8 cellular contexts compared by ENCODE assay signal in genomic region chr18:63320690-63321265, GRCh38. TPM values are rescaled to one million over a fixed set of nuclear protein-coding genes. Genes with fewer than 3 reads are reported as not detected.
DNase-seq lines count a peak whose midpoint lies in the region; ATAC-seq and TF ChIP-seq lines count a peak whose summit lies in the region.

No MANE protein-coding gene starts in this region.

- H3K36me3 Mint-ChIP-seq in activated T-helper 1 cell treated with anti-CD3 and anti-CD28 coated beads, Interleukin-12 subunit alpha, Interleukin-12 subunit beta, Interleukin-2, Interleukin-4 antibody, amounts not matched to agents 30 ng/mL and 10 ng/mL and 1 ng/mL, durations not matched to agents 14 hours and 24 hours and 36 hours (ENCODE audit: low read depth), result peaks cover 22% of the 10 kb centered on the region

- peak overlapping the region; percentile 94 for H3K27ac Mint-ChIP-seq in activated T-helper 1 cell treated with anti-CD3 and anti-CD28 coated beads, Interleukin-12 subunit alpha, Interleukin-12 subunit beta, Interleukin-2, Interleukin-4 antibody, amounts not matched to agents 30 ng/mL and 10 ng/mL and 1 ng/mL, durations not matched to agents 14 hours and 24 hours and 36 hours

- TF ChIP-seq CTCF in fibroblast of pulmonary artery (IDR thresholded peaks at IDR 0.05; ENCODE audit: low read length, missing control alignments) (no peak), omental fat pad (IDR thresholded peaks at IDR 0.05) (no peak)

- H3K4me3 ChIP-seq in fibroblast of pulmonary artery (replicated peaks; ENCODE audit: low read depth, low read length), result peak overlapping the region; percentile 74

- H3K4me1 Mint-ChIP-seq in activated T-helper 1 cell treated with anti-CD3 and anti-CD28 coated beads, Interleukin-12 subunit alpha, Interleukin-12 subunit beta, Interleukin-2, Interleukin-4 antibody, amounts not matched to agents 30 ng/mL and 10 ng/mL and 1 ng/mL, durations not matched to agents 14 hours and 24 hours and 36 hours (ENCODE audit: low read depth), result peaks cover 36% of the 10 kb centered on the region

- H3K4me3 Mint-ChIP-seq in activated T-helper 1 cell treated with anti-CD3 and anti-CD28 coated beads, Interleukin-12 subunit alpha, Interleukin-12 subunit beta, Interleukin-2, Interleukin-4 antibody, amounts not matched to agents 30 ng/mL and 10 ng/mL and 1 ng/mL, durations not matched to agents 14 hours and 24 hours and 36 hours, result peak overlapping the region; percentile 90

- no peaks in the 10 kb centered on the region for H3K27me3 Mint-ChIP-seq in activated T-helper 1 cell treated with anti-CD3 and anti-CD28 coated beads, Interleukin-12 subunit alpha, Interleukin-12 subunit beta, Interleukin-2, Interleukin-4 antibody, amounts not matched to agents 30 ng/mL and 10 ng/mL and 1 ng/mL, durations not matched to agents 14 hours and 24 hours and 36 hours (ENCODE audit: insufficient read depth)

- peak; percentile 14 for ATAC-seq in HG02642 (IDR thresholded peaks at IDR 0.05; ENCODE audit: poor library complexity, unreplicated experiment)
- ATAC-seq in omental fat pad (ENCODE audit: low FRiP score), result peak; percentile 16
- no peak for ATAC-seq in GM18517 (IDR thresholded peaks at IDR 0.05; ENCODE audit: unreplicated experiment)

- H3K9me3 Mint-ChIP-seq in activated T-helper 1 cell treated with anti-CD3 and anti-CD28 coated beads, Interleukin-12 subunit alpha, Interleukin-12 subunit beta, Interleukin-2, Interleukin-4 antibody, amounts not matched to agents 30 ng/mL and 10 ng/mL and 1 ng/mL, durations not matched to agents 14 hours and 24 hours and 36 hours, result no peaks in the 10 kb centered on the region

- DNase-seq in GF-D8 (lab: John Stamatoyannopoulos, UW) (peak; percentile 55), NCI-H526 treated with DMSO at 0.1 percent for 48 hours (lab: John Stamatoyannopoulos, UW) (peak; percentile 73), fibroblast of pulmonary artery (ENCODE audit: low read depth) (no peak), omental fat pad (ENCODE audit: low spot score) (no peak), mesenteric fat pad (ENCODE audit: low spot score) (no peak)
- DNase-seq in activated T-helper 1 cell treated with anti-CD3 and anti-CD28 coated beads, Interleukin-12 subunit alpha, Interleukin-12 subunit beta, Interleukin-2, Interleukin-4 antibody, amounts not matched to agents 30 ng/mL and 10 ng/mL and 1 ng/mL, durations not matched to agents 14 hours and 24 hours and 36 hours (ENCODE audit: low spot score), result no peak

- intact Hi-C loops in activated T-helper 1 cell treated with anti-CD3 and anti-CD28 coated beads, Interleukin-12 subunit alpha, Interleukin-12 subunit beta, Interleukin-2, Interleukin-4 antibody, amounts not matched to agents 30 ng/mL and 10 ng/mL and 1 ng/mL, durations not matched to agents 14 hours and 24 hours and 36 hours (cut with micrococcal nuclease), result loop anchor here (1.0 to 5.0 kb wide), 5 partner anchors 47 to 603 kb away; partner anchors contain the start of genes KDSR, PHLPP1 and VPS4B

RNA-seq across cellular contexts. Expression of gene BCL2, which starts 1.2 kb away (rescaled TPM):
- total RNA-seq in activated T-helper 1 cell treated with anti-CD3 and anti-CD28 coated beads, Interleukin-12 subunit alpha, Interleukin-12 subunit beta, Interleukin-2, Interleukin-4 antibody, amounts not matched to agents 30 ng/mL and 10 ng/mL and 1 ng/mL, durations not matched to agents 14 hours and 24 hours and 36 hours, result 95.9 and 97.1 TPM in 2 replicates
- 10 to 100 TPM; 18.4 to 84.5 (median 30.2) TPM for total RNA-seq in omental fat pad
- 58.7 TPM for total RNA-seq in mesenteric fat pad

RNA-seq across cellular contexts. Expression of gene KDSR, which starts 46.2 kb away (rescaled TPM):
- total RNA-seq in activated T-helper 1 cell treated with anti-CD3 and anti-CD28 coated beads, Interleukin-12 subunit alpha, Interleukin-12 subunit beta, Interleukin-2, Interleukin-4 antibody, amounts not matched to agents 30 ng/mL and 10 ng/mL and 1 ng/mL, durations not matched to agents 14 hours and 24 hours and 36 hours, result 72.2 and 83.5 TPM in 2 replicates
- total RNA-seq in omental fat pad (10 to 100 TPM; 32.3 to 56.7 (median 42.6) TPM), mesenteric fat pad (55.6 TPM)

Comparison
In these comparisons a context has a peak if more than half of its experiments do, and no peak if none do; other contexts are left out.
1. DNase-seq: peak in GF-D8 (single experiment) and NCI-H526 treated with DMSO at 0.1 percent for 48 hours (single experiment); none in activated T-helper 1 cell treated with anti-CD3 and anti-CD28 coated beads, Interleukin-12 subunit alpha, Interleukin-12 subunit beta, Interleukin-2, Interleukin-4 antibody, amounts not matched to agents 30 ng/mL and 10 ng/mL and 1 ng/mL, durations not matched to agents 14 hours and 24 hours and 36 hours (single experiment), fibroblast of pulmonary artery (single experiment), omental fat pad (single experiment) and mesenteric fat pad (single experiment).